Comparison of ENCODE assay signal across 21 cellular contexts in the genomic region with DNA sequence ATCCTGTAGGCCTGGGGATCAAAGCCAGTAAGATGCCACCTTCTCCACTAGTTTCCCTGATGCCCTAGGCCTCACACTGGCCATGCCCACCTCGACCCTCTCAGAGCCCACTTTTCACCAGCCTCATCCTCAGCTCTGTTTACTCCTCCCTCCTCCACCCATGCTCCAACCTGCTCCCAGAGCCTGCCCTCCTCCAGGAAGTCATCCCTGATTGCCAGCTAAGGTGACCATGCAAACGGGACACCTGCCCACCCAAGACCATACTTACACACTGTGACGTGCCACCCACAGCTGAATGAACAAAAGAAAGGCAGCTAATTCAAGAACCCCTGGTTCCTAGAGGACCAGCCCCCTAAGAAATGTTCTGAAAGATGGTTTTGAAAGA.
"Had no signal": no experiment of that assay in that cellular context is flagged by ENCODE, and none has a peak within 500 bp of the region (broad histone marks: within the 10 kb centered on the region; RNA-seq: fewer than 3 reads in every experiment).

No MANE protein-coding gene starts in this region.

- H3K27ac Mint-ChIP-seq: activated CD4-positive, alpha-beta T cell treated with anti-CD3 and anti-CD28 coated beads, Interleukin-2, amount 10 ng/mL, durations not matched to agents 7 days and 5 days; activated naive CD4-positive, alpha-beta T cell treated with anti-CD3 and anti-CD28 coated beads for 36 hours; stimulated activated memory B cell treated with anti-CD40 and anti-IgM and Interleukin-4, amounts not matched to agents 10 μg/mL and 1 μg/mL and 100 μg/mL, for 72 hours had no signal

- H3K27me3 ChIP-seq: ascending aorta, breast epithelium, gastroesophageal sphincter, heart left ventricle, pancreas, sigmoid colon, upper lobe of left lung had no signal

- FAIRE-seq: pancreas had no signal

- DNase-seq: activated CD4-positive, alpha-beta T cell treated with anti-CD3 and anti-CD28 coated beads, Interleukin-2, amount 10 ng/mL, durations not matched to agents 7 days and 5 days; activated CD4-positive, CD25-positive, alpha-beta regulatory T cell; activated naive CD4-positive, alpha-beta T cell treated with anti-CD3 and anti-CD28 coated beads for 36 hours; cerebellar nuclear complex; cortex of kidney; kidney glomerular epithelial cell; left ventricle myocardium inferior; stimulated activated CD4-positive, alpha-beta T cell treated with anti-CD3 and anti-CD28 coated beads, Interleukin-4, amount 100 ng/mL, for 24 hours; T-helper 1 cell; T1000; upper lobe of left lung had no signal

- H3K27me3 Mint-ChIP-seq: activated CD4-positive, alpha-beta T cell treated with anti-CD3 and anti-CD28 coated beads, Interleukin-2, amount 10 ng/mL, durations not matched to agents 7 days and 5 days; stimulated activated memory B cell treated with anti-CD40 and anti-IgM and Interleukin-4, amounts not matched to agents 10 μg/mL and 1 μg/mL and 100 μg/mL, for 72 hours had no signal

- ATAC-seq: esophagus mucosa; gastroesophageal sphincter; heart left ventricle; SK-N-SH treated with all-trans-retinoic acid at 6 μM for 48 hours; stimulated activated memory B cell treated with anti-CD40 and anti-IgM and Interleukin-4, amounts not matched to agents 10 μg/mL and 1 μg/mL and 100 μg/mL, for 72 hours had no signal

- H3K9me3 ChIP-seq: ascending aorta, pancreas, thoracic aorta had no signal

- H3K4me3 Mint-ChIP-seq: activated CD4-positive, alpha-beta T cell treated with anti-CD3 and anti-CD28 coated beads, Interleukin-2, amount 10 ng/mL, durations not matched to agents 7 days and 5 days; activated naive CD4-positive, alpha-beta T cell treated with anti-CD3 and anti-CD28 coated beads for 36 hours; stimulated activated memory B cell treated with anti-CD40 and anti-IgM and Interleukin-4, amounts not matched to agents 10 μg/mL and 1 μg/mL and 100 μg/mL, for 72 hours had no signal

- H3K4me3 ChIP-seq: ascending aorta, breast epithelium, gastroesophageal sphincter, heart left ventricle, left ventricle myocardium inferior, pancreas, sigmoid colon, thoracic aorta, upper lobe of left lung had no signal
